ENCODE assay signal across 8 cellular contexts in the genomic region with DNA sequence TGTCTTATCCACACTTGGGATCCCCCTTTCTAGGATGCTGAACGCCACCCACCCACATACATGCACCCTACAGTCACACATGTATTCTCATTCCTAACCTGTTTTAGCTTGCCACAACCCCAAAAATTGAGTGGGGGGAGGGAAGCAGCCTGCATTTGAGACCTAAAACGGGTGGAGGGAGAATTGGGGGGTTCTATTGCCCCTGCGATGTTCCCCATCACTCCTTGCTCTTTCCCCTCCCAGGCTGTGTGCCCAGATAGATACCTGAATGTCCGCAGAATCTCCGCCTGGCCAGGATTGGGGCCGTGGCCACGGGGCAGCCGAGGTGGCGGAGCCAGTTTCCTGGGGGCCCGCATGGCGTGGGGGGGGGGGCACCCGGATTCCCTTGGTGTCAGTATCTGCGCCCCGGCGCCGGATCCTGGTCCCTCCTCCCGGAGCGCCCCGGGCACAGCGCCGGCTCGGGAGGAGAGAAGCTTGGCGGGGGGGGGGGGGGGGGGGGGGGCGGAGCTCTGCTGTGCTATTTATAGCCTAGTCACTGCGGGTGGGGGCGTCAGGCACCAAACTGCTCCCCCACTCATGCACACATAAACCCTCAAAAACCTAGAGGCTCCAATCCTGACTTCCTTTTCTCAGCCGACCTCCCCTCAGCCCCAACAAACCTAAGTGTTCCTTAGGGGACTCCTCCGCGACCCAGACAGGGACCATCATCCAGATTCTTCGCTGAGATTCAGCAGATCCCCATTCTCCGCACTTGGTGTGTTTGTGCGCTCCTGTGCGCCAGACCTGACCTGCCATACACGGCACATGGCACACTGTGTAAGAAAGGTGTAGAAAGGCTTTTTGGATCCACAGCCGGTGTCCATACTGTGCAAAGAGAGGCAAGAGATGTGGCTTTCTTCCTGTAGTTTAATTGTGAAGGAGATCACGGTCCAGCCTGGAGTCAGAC. TPM values are rescaled to one million over a fixed set of nuclear protein-coding genes. Genes with fewer than 3 reads are reported as not detected.
DNase-seq lines count a peak whose midpoint lies in the region; ATAC-seq and TF ChIP-seq lines count a peak whose summit lies in the region.

No MANE protein-coding gene starts in this region.

- H3K4me1 Mint-ChIP-seq in neural progenitor cell = peaks cover 60% of the 10 kb centered on the region

- H3F3A ChIP-seq in neural progenitor cell (ENCODE audit: low read depth) = peaks cover 17% of the 10 kb centered on the region

- H3K27ac ChIP-seq in KMS-11 (no peak overlapping the region), neural progenitor cell (no peak overlapping the region)

- H3K4me3 ChIP-seq in KMS-11 (IDR thresholded peaks at IDR 0.05; ENCODE audit: insufficient read depth, low read depth, low read length) (no peak overlapping the region), fibroblast of mammary gland (ENCODE audit: control insufficient read depth, low read depth, low read length) (peak overlapping the region; percentile 85), neural progenitor cell (peak overlapping the region; percentile 79)

- H3K79me2 ChIP-seq in KMS-11 (ENCODE audit: insufficient read depth, low read depth) (no peaks in the 10 kb centered on the region), neural progenitor cell (ENCODE audit: low read depth) (no peaks in the 10 kb centered on the region)

- H3K4me2 ChIP-seq in KMS-11 = no peak overlapping the region
- peak overlapping the region; percentile 87 for H3K4me2 ChIP-seq in neural progenitor cell

- peaks cover 4% of the 10 kb centered on the region for H3K9me3 ChIP-seq in neural progenitor cell (ENCODE audit: low read depth)

- peaks cover 22% of the 10 kb centered on the region for H3K27me3 Mint-ChIP-seq in neural progenitor cell (ENCODE audit: insufficient read depth, low read depth)

- H3K9ac ChIP-seq in KMS-11 = no peak overlapping the region
- no peak overlapping the region for H3K9ac ChIP-seq in neural progenitor cell

- H3K4me3 Mint-ChIP-seq in neural progenitor cell = peak overlapping the region; percentile 96

- DNase-seq in AG20443 (ENCODE audit: low spot score) = peak; percentile 81
- DNase-seq in activated CD8-positive, alpha-beta memory T cell treated with anti-CD3 and anti-CD28 coated beads, Interleukin-2, amount 50 U/mL, for 48 hours = peak; percentile 71
- DNase-seq in fibroblast of mammary gland (ENCODE audit: low read depth) = no peak
- DNase-seq in neural progenitor cell (ENCODE audit: low spot score) = peak; percentile 30
- no peak for DNase-seq in AML-193 (lab: John Stamatoyannopoulos, UW)

- H3K4me1 ChIP-seq in KMS-11 (ENCODE audit: low read depth, poor library complexity, severe bottlenecking) (peaks cover 32% of the 10 kb centered on the region), neural progenitor cell (peaks cover 32% of the 10 kb centered on the region)

- H2AFZ ChIP-seq in KMS-11 (ENCODE audit: low read depth) (peak overlapping the region; percentile 8; the same call in 1 of the 2 replicates), neural progenitor cell (replicated peaks) (peak overlapping the region; percentile 79)

- H4K20me1 ChIP-seq in KMS-11 (ENCODE audit: insufficient read depth) (no peaks in the 10 kb centered on the region), neural progenitor cell (ENCODE audit: low read depth) (no peaks in the 10 kb centered on the region)

- H3K36me3 ChIP-seq in KMS-11 (ENCODE audit: insufficient read depth) = no peaks in the 10 kb centered on the region
- H3K36me3 ChIP-seq in neural progenitor cell = no peaks in the 10 kb centered on the region

- no peak for TF ChIP-seq CTCF in KMS-11 (conservative IDR thresholded peaks at IDR 0.05; ENCODE audit: low read depth, low read length)
- no peak for TF ChIP-seq CTCF in fibroblast of mammary gland (conservative IDR thresholded peaks at IDR 0.05; ENCODE audit: control insufficient read depth, insufficient read depth, low read depth, low read length)
- TF ChIP-seq CTCF in neural progenitor cell (IDR thresholded peaks at IDR 0.05) = no peak

- ATAC-seq in GM21619 (IDR thresholded peaks at IDR 0.05; ENCODE audit: unreplicated experiment) = no peak
- no peak for ATAC-seq in HG03457 (IDR thresholded peaks at IDR 0.05; ENCODE audit: unreplicated experiment)

- H3K36me3 Mint-ChIP-seq in neural progenitor cell = no peaks in the 10 kb centered on the region

- H3K27ac Mint-ChIP-seq in neural progenitor cell = no peak overlapping the region

- H3K27me3 ChIP-seq in KMS-11 (ENCODE audit: insufficient read depth, low read depth) (no peaks in the 10 kb centered on the region), neural progenitor cell (peaks cover 70% of the 10 kb centered on the region)

- H3K9me3 Mint-ChIP-seq in neural progenitor cell = peaks cover 6% of the 10 kb centered on the region

RNA-seq across cellular contexts. Expression of a gene that starts 1.9 kb away (rescaled TPM):
- 0.06 and 0.28 TPM in 2 replicates for total RNA-seq in neural progenitor cell (ENCODE audit: low replicate concordance)

RNA-seq across cellular contexts. Expression of a gene that starts 2.1 kb away (rescaled TPM):
- 11.1 and 12.0 TPM in 2 replicates for total RNA-seq in neural progenitor cell (ENCODE audit: low replicate concordance)

RNA-seq across cellular contexts. Expression of a gene that starts 4.6 kb away (rescaled TPM):
- 12.5 and 13.6 TPM in 2 replicates for total RNA-seq in neural progenitor cell (ENCODE audit: low replicate concordance)

RNA-seq across cellular contexts. Expression of a gene that starts 33.9 kb away (rescaled TPM):
- 177 and 213 TPM in 2 replicates for total RNA-seq in neural progenitor cell (ENCODE audit: low replicate concordance)

RNA-seq across cellular contexts. Expression of a gene that starts 35.1 kb away (rescaled TPM):
- total RNA-seq in neural progenitor cell (ENCODE audit: low replicate concordance) = 242 and 320 TPM in 2 replicates

Comparison
In these comparisons a context has a peak if more than half of its experiments do, and no peak if none do; other contexts are left out.
1. DNase-seq: peak in AG20443 (single experiment), activated CD8-positive, alpha-beta memory T cell treated with anti-CD3 and anti-CD28 coated beads, Interleukin-2, amount 50 U/mL, for 48 hours (single experiment) and neural progenitor cell (single experiment); none in fibroblast of mammary gland (single experiment) and AML-193 (0 of 2).